In genomic region chr1:15326691-15327530, GRCh38 we compare ENCODE assay signal across 11 cellular contexts.
DNase-seq lines count a peak whose midpoint lies in the region; ATAC-seq, FAIRE-seq and TF ChIP-seq lines count a peak whose summit lies in the region.
"Had no signal": no experiment of that assay in that cellular context is flagged by ENCODE, and none has a peak within 500 bp of the region (broad histone marks: within the 10 kb centered on the region; RNA-seq: fewer than 3 reads in every experiment).

No MANE protein-coding gene starts in this region.

- no peak for ATAC-seq in GM19035 (IDR thresholded peaks at IDR 0.05; ENCODE audit: unreplicated experiment)
- ATAC-seq: naive thymus-derived CD4-positive, alpha-beta T cell had no signal

- peaks cover 20% of the 10 kb centered on the region for H3K27me3 Mint-ChIP-seq in type B pancreatic cell

- H3K9me3 Mint-ChIP-seq in type B pancreatic cell: no peaks in the 10 kb centered on the region
- H3K9me3 Mint-ChIP-seq: naive thymus-derived CD4-positive, alpha-beta T cell had no signal

- TF ChIP-seq CTCF in HFF-Myc (IDR thresholded peaks at IDR 0.05; ENCODE audit: low read depth, low read length, missing control alignments) (no peak), type B pancreatic cell (conservative IDR thresholded peaks at IDR 0.05) (no peak)

- peak overlapping the region; percentile 25 for H3K4me3 ChIP-seq in HFF-Myc (replicated peaks; ENCODE audit: low read depth, low read length)
- H3K4me3 ChIP-seq: testis had no signal

- peak; percentile 81 for DNase-seq in HFF-Myc (ENCODE audit: extremely low read depth, low read depth)
- peak; percentile 12 for DNase-seq in NCI-H748 treated with DMSO at 0.1 percent for 48 hours (lab: John Stamatoyannopoulos, UW)
- peak; percentile 86 for DNase-seq in glomerular visceral epithelial cell (ENCODE audit: extremely low spot score)
- no peak for DNase-seq in type B pancreatic cell (ENCODE audit: extremely low spot score, unreplicated experiment)
- no peak for DNase-seq in frontal cortex (ENCODE audit: low spot score in 2 of 2)
- no peak for DNase-seq in NCI-H2196 treated with DMSO at 0.1 percent for 48 hours (lab: John Stamatoyannopoulos, UW; ENCODE audit: unreplicated experiment)
- DNase-seq in GDM1 (lab: John Stamatoyannopoulos, UW): no peak
- DNase-seq: naive thymus-derived CD4-positive, alpha-beta T cell; stimulated activated CD4-positive, alpha-beta T cell treated with anti-CD3 and anti-CD28 coated beads, Interleukin-4, amount 100 ng/mL, for 4 hours; testis had no signal

- peaks cover 39% of the 10 kb centered on the region for H3K4me1 Mint-ChIP-seq in type B pancreatic cell (ENCODE audit: unreplicated experiment)

- peak overlapping the region; percentile 16 for H3K4me3 Mint-ChIP-seq in type B pancreatic cell
- H3K4me3 Mint-ChIP-seq: naive thymus-derived CD4-positive, alpha-beta T cell had no signal

- no peaks in the 10 kb centered on the region for H3K36me3 Mint-ChIP-seq in type B pancreatic cell
- H3K36me3 Mint-ChIP-seq: naive thymus-derived CD4-positive, alpha-beta T cell had no signal

- no peak overlapping the region for H3K27ac Mint-ChIP-seq in type B pancreatic cell
- H3K27ac Mint-ChIP-seq: naive thymus-derived CD4-positive, alpha-beta T cell had no signal

- FAIRE-seq in frontal cortex (lab: Jason Lieb, UNC): no peak

Comparison
In these comparisons a context has a peak if more than half of its experiments do, and no peak if none do; other contexts are left out.
1. DNase-seq: peak in HFF-Myc (single experiment), NCI-H748 treated with DMSO at 0.1 percent for 48 hours (single experiment) and glomerular visceral epithelial cell (single experiment); none in type B pancreatic cell (single experiment), frontal cortex (0 of 2), NCI-H2196 treated with DMSO at 0.1 percent for 48 hours (single experiment) and GDM1 (single experiment).